12 cellular contexts compared by ENCODE assay signal in the genomic region with DNA sequence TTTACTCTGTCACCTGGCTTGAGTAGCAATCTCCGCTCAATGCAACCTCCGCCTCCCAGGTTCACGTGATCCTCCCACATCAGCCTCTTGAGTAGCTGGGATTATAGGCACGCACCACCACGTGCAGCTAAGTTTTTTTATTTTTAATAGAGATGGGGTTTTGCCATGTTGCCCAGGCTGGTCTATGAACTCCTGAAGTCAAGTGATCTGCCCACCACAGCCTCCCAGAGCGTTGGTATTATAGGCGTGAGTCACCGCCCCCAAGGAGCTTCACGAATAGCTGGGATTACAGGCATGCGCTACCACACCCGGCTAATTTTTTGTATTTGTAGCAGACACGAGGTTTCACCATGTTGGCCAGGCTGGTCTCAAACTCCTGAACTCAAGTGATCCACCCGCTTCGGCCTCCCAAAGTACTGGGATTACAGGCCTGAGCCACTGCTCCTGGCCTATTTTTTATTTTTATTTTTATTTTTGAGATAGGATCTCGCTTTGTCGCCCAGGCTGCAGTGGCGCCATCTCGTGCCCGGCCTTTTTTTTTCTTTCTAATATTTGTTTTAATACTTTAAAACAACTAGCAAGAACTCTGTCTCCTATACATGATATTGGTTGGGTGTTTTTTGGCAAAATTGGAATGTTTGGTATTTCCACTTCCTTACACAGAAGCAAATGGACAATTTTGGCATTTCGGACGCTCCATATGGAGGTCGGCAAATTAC. TPM values are rescaled to one million over a fixed set of nuclear protein-coding genes. Genes with fewer than 3 reads are reported as not detected.
A peak's percentile ranks its signal among the peaks of the same experiment; 100 is the strongest.
DNase-seq lines count a peak whose midpoint lies in the region; TF ChIP-seq lines count a peak whose summit lies in the region.
"Had no signal": no experiment of that assay in that cellular context is flagged by ENCODE, and none has a peak within 500 bp of the region (broad histone marks: within the 10 kb centered on the region; RNA-seq: fewer than 3 reads in every experiment).

No MANE protein-coding gene starts in this region.

- no peak overlapping the region for H3K4me3 ChIP-seq in brain microvascular endothelial cell (ENCODE audit: low read depth, low read length)
- no peak overlapping the region for H3K4me3 ChIP-seq in osteoblast (ENCODE audit: insufficient read depth, low read length)

- H3K4me1 ChIP-seq in osteoblast (ENCODE audit: insufficient read depth, low read length) = no peaks in the 10 kb centered on the region

- H3K36me3 ChIP-seq in brain microvascular endothelial cell (replicated peaks) (no peaks in the 10 kb centered on the region), osteoblast (ENCODE audit: insufficient read depth, low read length) (no peaks in the 10 kb centered on the region)

- H3K4me2 ChIP-seq in osteoblast (ENCODE audit: insufficient read depth, low read length) = no peak overlapping the region

- peak; percentile 36 for DNase-seq in EH (ENCODE audit: low read depth)
- DNase-seq in M059J (ENCODE audit: low read depth) = peak; percentile 74
- DNase-seq in brain microvascular endothelial cell = no peak
- DNase-seq in osteoblast (ENCODE audit: insufficient read length, low spot score, missing footprints) = no peak
- DNase-seq in NCI-H1417 (lab: John Stamatoyannopoulos, UW) = no peak
- no peak for DNase-seq in midbrain (lab: John Stamatoyannopoulos, UW)
- no peak for DNase-seq in NCI-H2196 (lab: John Stamatoyannopoulos, UW; ENCODE audit: unreplicated experiment)
- no peak for DNase-seq in DMS153 (lab: John Stamatoyannopoulos, UW)
- DNase-seq: NCI-H187, SIG-M5 had no signal

- no peaks in the 10 kb centered on the region for H4K20me1 ChIP-seq in osteoblast (ENCODE audit: insufficient read depth, low read length)

- in situ Hi-C loops in brain microvascular endothelial cell (cut with HindIII; ENCODE audit: low pct_ligation_motif_present, low sequenced_read_pairs) = no loop called here

- no peaks in the 10 kb centered on the region for H3K27me3 ChIP-seq in brain microvascular endothelial cell (replicated peaks)
- H3K27me3 ChIP-seq in osteoblast (ENCODE audit: insufficient read depth, low read length) = no peaks in the 10 kb centered on the region

- H3K79me2 ChIP-seq in osteoblast (ENCODE audit: insufficient read depth, low read length) = no peaks in the 10 kb centered on the region

- TF ChIP-seq CTCF in brain microvascular endothelial cell (IDR thresholded peaks at IDR 0.05; ENCODE audit: low read depth, low read length, missing control alignments) (peak; percentile 48), osteoblast (IDR thresholded peaks at IDR 0.05; ENCODE audit: extremely low read depth, low read depth, low read length) (peak; percentile 11)

- H2AFZ ChIP-seq in osteoblast (ENCODE audit: low read length) = no peak overlapping the region

- H3K27ac ChIP-seq in brain microvascular endothelial cell (no peak overlapping the region), osteoblast (ENCODE audit: low read depth, low read length) (no peak overlapping the region)
- H3K27ac ChIP-seq: coronary artery had no signal

- no peaks in the 10 kb centered on the region for H3K9me3 ChIP-seq in osteoblast (ENCODE audit: low read depth, low read length)

RNA-seq across cellular contexts. Expression of a gene that starts 1.1 kb away (rescaled TPM):
- 0.39 TPM in 1 of 2 replicates, not detected in the other for total RNA-seq in M059J (2014; rRNA removed; shearing (Covaris generic))
- total RNA-seq in osteoblast = under 0.01 TPM in 1 of 2 replicates, not detected in the other
- total RNA-seq: lung microvascular endothelial cell had no signal

RNA-seq across cellular contexts. Expression of a gene that starts 48.2 kb away (rescaled TPM):
- 10.3 and 14.2 TPM in 2 replicates for total RNA-seq in M059J (2014; rRNA removed; shearing (Covaris generic))
- 16.6 and 18.0 TPM in 2 replicates for total RNA-seq in osteoblast

RNA-seq across cellular contexts. Expression of a gene that starts 58.1 kb away (rescaled TPM):
- 17.1 and 19.1 TPM in 2 replicates for total RNA-seq in M059J (2014; rRNA removed; shearing (Covaris generic))
- total RNA-seq in osteoblast = 20.0 and 22.4 TPM in 2 replicates

Comparison
In these comparisons a context has a peak if more than half of its experiments do, and no peak if none do; other contexts are left out.
1. DNase-seq: peak in EH (single experiment) and M059J (single experiment); none in brain microvascular endothelial cell (single experiment), osteoblast (single experiment), NCI-H1417 (0 of 3), midbrain (single experiment), NCI-H2196 (single experiment) and DMS153 (single experiment).